ENCODE assay signal across 1 cellular context in genomic region chr2:178674122-178674521, GRCh38.
TF ChIP-seq lines count a peak whose summit lies in the region.

No MANE protein-coding gene starts in this region.

TF ChIP-seq in GM23338, 12 proteins besides CTCF, POLR2A, EP300 and RAD21 (continued from another document):
- TF ChIP-seq ZNF462 (CRISPR knock-in tag; IDR thresholded peaks at IDR 0.05) (no peak), ETS1 (IDR thresholded peaks at IDR 0.05) (no peak), NANOG (IDR thresholded peaks at IDR 0.05; ENCODE audit: borderline replicate concordance) (no peak)
TF ChIP-seq in GM23338: peak in this region for 0.
